9 cellular contexts compared by ENCODE assay signal in the genomic region with DNA sequence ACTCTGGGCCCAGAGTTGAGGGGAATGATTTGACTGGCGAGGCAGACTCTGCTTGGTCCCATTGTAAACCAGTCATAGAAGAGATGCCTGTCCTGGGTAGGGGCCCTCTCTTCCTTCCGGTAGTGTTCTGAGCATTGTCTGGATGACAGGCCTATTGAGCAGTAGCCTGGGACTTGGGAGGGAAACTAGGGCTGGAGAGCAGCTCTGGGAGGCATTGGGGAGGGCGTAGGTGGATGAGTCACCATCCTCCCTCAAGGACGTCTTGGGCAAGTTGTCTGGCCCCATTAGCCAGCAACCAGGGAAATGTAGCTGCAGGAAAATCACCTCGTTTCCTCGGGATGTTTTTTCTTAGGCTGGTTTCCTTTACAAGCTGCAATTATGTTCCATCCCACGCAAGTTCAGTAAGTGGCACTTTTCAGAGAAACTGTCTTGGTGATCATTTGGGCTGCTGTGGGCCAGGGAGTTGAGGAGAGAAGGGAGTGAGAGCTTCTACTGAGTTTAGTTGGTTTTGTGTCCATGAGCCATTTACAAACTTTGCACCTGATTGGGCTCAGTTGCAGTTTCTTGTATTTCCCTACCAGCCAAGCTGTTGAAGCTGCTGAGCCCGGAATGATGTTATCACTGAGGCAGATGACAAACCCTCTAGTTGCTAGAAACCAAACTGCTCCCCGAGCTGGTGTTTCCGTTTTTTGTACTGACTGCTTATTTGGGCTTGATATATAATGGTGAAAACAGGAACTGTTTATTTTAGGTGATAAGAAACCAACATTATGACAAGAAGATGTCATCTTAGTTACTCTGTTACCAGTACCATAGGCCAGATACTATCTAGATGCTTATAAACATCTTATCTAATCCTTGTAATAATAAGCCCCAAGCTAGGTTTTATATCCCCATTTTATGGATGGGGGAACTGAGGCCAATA.
DNase-seq lines count a peak whose midpoint lies in the region; ATAC-seq and TF ChIP-seq lines count a peak whose summit lies in the region.
"Had no signal": no experiment of that assay in that cellular context is flagged by ENCODE, and none has a peak within 500 bp of the region (broad histone marks: within the 10 kb centered on the region; RNA-seq: fewer than 3 reads in every experiment).

No MANE protein-coding gene starts in this region.

- TF ChIP-seq POLR2A in gastrocnemius medialis (IDR thresholded peaks at IDR 0.05) = no peak

- peaks cover 34% of the 10 kb centered on the region for H3K4me1 Mint-ChIP-seq in activated naive CD8-positive, alpha-beta T cell treated with anti-CD3 and anti-CD28 coated beads, Interleukin-2, amount 10 ng/mL, durations not matched to agents 7 days and 5 days

- H3K9me3 Mint-ChIP-seq in activated naive CD8-positive, alpha-beta T cell treated with anti-CD3 and anti-CD28 coated beads, Interleukin-2, amount 10 ng/mL, durations not matched to agents 7 days and 5 days = no peaks in the 10 kb centered on the region

- no peaks in the 10 kb centered on the region for H3K36me3 ChIP-seq in gastrocnemius medialis

- H3K36me3 Mint-ChIP-seq in activated naive CD8-positive, alpha-beta T cell treated with anti-CD3 and anti-CD28 coated beads, Interleukin-2, amount 10 ng/mL, durations not matched to agents 7 days and 5 days = peaks cover 36% of the 10 kb centered on the region

- POLR2A ChIA-PET in RWPE1 (lab: Yijun Ruan, JAX; ENCODE audit: low non-redundant PET) = no interaction called here
- POLR2A ChIA-PET in activated naive CD8-positive, alpha-beta T cell treated with anti-CD3 and anti-CD28 coated beads, Interleukin-2, amount 10 ng/mL, durations not matched to agents 7 days and 5 days (lab: Charles Lee) = no interaction called here

- DNase-seq in activated naive CD4-positive, alpha-beta T cell treated with Interleukin-2 at 50 U/mL for 16 hours = peak; percentile 63
- DNase-seq in activated naive CD4-positive, alpha-beta T cell (lab: John Stamatoyannopoulos, UW) = no peak
- peak; percentile 94 for DNase-seq in RWPE1 (ENCODE audit: low spot score)
- DNase-seq in activated naive CD8-positive, alpha-beta T cell treated with anti-CD3 and anti-CD28 coated beads, Interleukin-2, amount 10 ng/mL, durations not matched to agents 7 days and 5 days = no peak
- DNase-seq in right cardiac atrium = peak; percentile 65 to 82 (median 81)
- peak; percentile 48 to 69 for DNase-seq in gastrocnemius medialis
- no peak for DNase-seq in NCI-H2029 treated with DMSO at 0.1 percent for 48 hours (lab: John Stamatoyannopoulos, UW)

- intact Hi-C loops in right cardiac atrium (cut with DNase I) (no loop called here), gastrocnemius medialis (cut with DNase I; ENCODE audit: low total_unique reads) (no loop called here)

- peak overlapping the region; percentile 55 for H3K27ac Mint-ChIP-seq in activated naive CD8-positive, alpha-beta T cell treated with anti-CD3 and anti-CD28 coated beads, Interleukin-2, amount 10 ng/mL, durations not matched to agents 7 days and 5 days

- H3K27me3 Mint-ChIP-seq in activated naive CD8-positive, alpha-beta T cell treated with anti-CD3 and anti-CD28 coated beads, Interleukin-2, amount 10 ng/mL, durations not matched to agents 7 days and 5 days = no peaks in the 10 kb centered on the region

- H3K4me3 Mint-ChIP-seq in activated naive CD8-positive, alpha-beta T cell treated with anti-CD3 and anti-CD28 coated beads, Interleukin-2, amount 10 ng/mL, durations not matched to agents 7 days and 5 days = no peak overlapping the region

- WGBS in right cardiac atrium = 40% methylated on average over 10 of the region's 10 CpGs

- peaks cover 7% of the 10 kb centered on the region for H3K4me1 ChIP-seq in right cardiac atrium (ENCODE audit: control insufficient read depth, insufficient read depth, low read length)
- H3K4me1 ChIP-seq in gastrocnemius medialis = no peaks in the 10 kb centered on the region

- in situ Hi-C loops in gastrocnemius medialis (cut with MboI; ENCODE audit: low sequenced_read_pairs in 4 of 4) = no loop called here

- H3K9me3 ChIP-seq in right cardiac atrium (ENCODE audit: control insufficient read depth, low read length) (no peaks in the 10 kb centered on the region), gastrocnemius medialis (no peaks in the 10 kb centered on the region)

- CTCF ChIA-PET in RWPE1 (lab: Yijun Ruan, JAX) = no interaction called here

- H3K27me3 ChIP-seq in right cardiac atrium (ENCODE audit: control insufficient read depth, insufficient read depth) (no peaks in the 10 kb centered on the region), gastrocnemius medialis (no peaks in the 10 kb centered on the region)

- H3K27ac ChIP-seq in RWPE1 = peak overlapping the region; percentile 84
- peak overlapping the region; percentile 77 for H3K27ac ChIP-seq in right cardiac atrium (ENCODE audit: low read length)
- peak overlapping the region; percentile 24 to 68 (median 50) for H3K27ac ChIP-seq in gastrocnemius medialis
- H3K27ac ChIP-seq: C4-2B had no signal

- H3K4me3 ChIP-seq in right cardiac atrium (ENCODE audit: low read length) (no peak overlapping the region), gastrocnemius medialis (no peak overlapping the region)

- ATAC-seq in HG03103 (IDR thresholded peaks at IDR 0.05; ENCODE audit: low read depth, unreplicated experiment) = peak; percentile 83
- ATAC-seq in activated naive CD8-positive, alpha-beta T cell treated with anti-CD3 and anti-CD28 coated beads, Interleukin-2, amount 10 ng/mL, durations not matched to agents 7 days and 5 days (ENCODE audit: low read depth) = peak; percentile 51
- ATAC-seq in right cardiac atrium = peak; percentile 91 to 97
- ATAC-seq in gastrocnemius medialis = peak; percentile 80 to 84

- TF ChIP-seq CTCF in RWPE1 (conservative IDR thresholded peaks at IDR 0.05; ENCODE audit: low read depth) (no peak), gastrocnemius medialis (IDR thresholded peaks at IDR 0.05 in 4 of 5, conservative IDR thresholded peaks at IDR 0.05 in 1 of 5) (no peak)

Comparison
In these comparisons a context has a peak if more than half of its experiments do, and no peak if none do; other contexts are left out.
1. DNase-seq: peak in activated naive CD4-positive, alpha-beta T cell treated with Interleukin-2 at 50 U/mL for 16 hours (single experiment), RWPE1 (single experiment), right cardiac atrium (3 of 3) and gastrocnemius medialis (2 of 2); none in activated naive CD4-positive, alpha-beta T cell (0 of 4), activated naive CD8-positive, alpha-beta T cell treated with anti-CD3 and anti-CD28 coated beads, Interleukin-2, amount 10 ng/mL, durations not matched to agents 7 days and 5 days (single experiment) and NCI-H2029 treated with DMSO at 0.1 percent for 48 hours (single experiment).
2. Peak in every context shown above with its lines, with median percentiles within 50 percentile points of each other: ATAC-seq and H3K27ac ChIP-seq.